In the genomic region with DNA sequence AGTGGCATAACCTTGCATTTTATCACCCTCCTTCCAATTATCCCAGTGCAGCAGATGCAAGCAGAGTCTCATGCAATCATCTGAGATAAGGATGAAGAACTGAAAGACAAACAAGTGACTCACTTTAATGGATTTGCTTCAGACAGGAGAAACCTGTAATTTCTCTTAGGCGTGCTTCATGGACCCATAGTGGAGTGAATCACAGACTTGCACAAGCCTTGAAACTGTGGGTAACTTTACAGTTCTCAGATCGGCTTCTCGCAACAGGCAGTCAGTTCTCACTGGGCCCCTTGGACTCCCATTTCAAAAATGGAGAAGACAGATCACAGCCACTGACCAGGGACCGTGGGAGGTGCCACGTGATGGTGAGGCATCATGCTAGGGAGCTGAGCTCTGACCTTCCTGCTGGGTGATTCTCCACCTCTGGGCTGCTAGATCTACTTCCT, we compare ENCODE assay signal across 1 cellular context.
TF ChIP-seq lines count a peak whose summit lies in the region.

A gene with protein sequence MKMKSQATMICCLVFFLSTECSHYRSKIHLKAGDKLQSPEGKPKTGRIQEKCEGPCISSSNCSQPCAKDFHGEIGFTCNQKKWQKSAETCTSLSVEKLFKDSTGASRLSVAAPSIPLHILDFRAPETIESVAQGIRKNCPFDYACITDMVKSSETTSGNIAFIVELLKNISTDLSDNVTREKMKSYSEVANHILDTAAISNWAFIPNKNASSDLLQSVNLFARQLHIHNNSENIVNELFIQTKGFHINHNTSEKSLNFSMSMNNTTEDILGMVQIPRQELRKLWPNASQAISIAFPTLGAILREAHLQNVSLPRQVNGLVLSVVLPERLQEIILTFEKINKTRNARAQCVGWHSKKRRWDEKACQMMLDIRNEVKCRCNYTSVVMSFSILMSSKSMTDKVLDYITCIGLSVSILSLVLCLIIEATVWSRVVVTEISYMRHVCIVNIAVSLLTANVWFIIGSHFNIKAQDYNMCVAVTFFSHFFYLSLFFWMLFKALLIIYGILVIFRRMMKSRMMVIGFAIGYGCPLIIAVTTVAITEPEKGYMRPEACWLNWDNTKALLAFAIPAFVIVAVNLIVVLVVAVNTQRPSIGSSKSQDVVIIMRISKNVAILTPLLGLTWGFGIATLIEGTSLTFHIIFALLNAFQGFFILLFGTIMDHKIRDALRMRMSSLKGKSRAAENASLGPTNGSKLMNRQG (plus strand): TSS at position 239 of the 446 bp plus-strand sequence. CDS start 8,666 bp downstream, outside the sequence.

TF ChIP-seq in HepG2, 621 proteins besides CTCF, POLR2A, EP300 and RAD21 (continued from another document):
- no peak for TF ChIP-seq KDM5A (IDR thresholded peaks at IDR 0.05; ENCODE audit: borderline replicate concordance, low read length)
- TF ChIP-seq HDAC2 (CRISPR knock-in tag; IDR thresholded peaks at IDR 0.05): no peak
- no peak for TF ChIP-seq ZNF256 (CRISPR knock-in tag; conservative IDR thresholded peaks at IDR 0.05)
- TF ChIP-seq, protein P1, sequence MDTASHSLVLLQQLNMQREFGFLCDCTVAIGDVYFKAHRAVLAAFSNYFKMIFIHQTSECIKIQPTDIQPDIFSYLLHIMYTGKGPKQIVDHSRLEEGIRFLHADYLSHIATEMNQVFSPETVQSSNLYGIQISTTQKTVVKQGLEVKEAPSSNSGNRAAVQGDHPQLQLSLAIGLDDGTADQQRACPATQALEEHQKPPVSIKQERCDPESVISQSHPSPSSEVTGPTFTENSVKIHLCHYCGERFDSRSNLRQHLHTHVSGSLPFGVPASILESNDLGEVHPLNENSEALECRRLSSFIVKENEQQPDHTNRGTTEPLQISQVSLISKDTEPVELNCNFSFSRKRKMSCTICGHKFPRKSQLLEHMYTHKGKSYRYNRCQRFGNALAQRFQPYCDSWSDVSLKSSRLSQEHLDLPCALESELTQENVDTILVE (CRISPR knock-in tag; IDR thresholded peaks at IDR 0.05): no peak
- TF ChIP-seq, protein P2, sequence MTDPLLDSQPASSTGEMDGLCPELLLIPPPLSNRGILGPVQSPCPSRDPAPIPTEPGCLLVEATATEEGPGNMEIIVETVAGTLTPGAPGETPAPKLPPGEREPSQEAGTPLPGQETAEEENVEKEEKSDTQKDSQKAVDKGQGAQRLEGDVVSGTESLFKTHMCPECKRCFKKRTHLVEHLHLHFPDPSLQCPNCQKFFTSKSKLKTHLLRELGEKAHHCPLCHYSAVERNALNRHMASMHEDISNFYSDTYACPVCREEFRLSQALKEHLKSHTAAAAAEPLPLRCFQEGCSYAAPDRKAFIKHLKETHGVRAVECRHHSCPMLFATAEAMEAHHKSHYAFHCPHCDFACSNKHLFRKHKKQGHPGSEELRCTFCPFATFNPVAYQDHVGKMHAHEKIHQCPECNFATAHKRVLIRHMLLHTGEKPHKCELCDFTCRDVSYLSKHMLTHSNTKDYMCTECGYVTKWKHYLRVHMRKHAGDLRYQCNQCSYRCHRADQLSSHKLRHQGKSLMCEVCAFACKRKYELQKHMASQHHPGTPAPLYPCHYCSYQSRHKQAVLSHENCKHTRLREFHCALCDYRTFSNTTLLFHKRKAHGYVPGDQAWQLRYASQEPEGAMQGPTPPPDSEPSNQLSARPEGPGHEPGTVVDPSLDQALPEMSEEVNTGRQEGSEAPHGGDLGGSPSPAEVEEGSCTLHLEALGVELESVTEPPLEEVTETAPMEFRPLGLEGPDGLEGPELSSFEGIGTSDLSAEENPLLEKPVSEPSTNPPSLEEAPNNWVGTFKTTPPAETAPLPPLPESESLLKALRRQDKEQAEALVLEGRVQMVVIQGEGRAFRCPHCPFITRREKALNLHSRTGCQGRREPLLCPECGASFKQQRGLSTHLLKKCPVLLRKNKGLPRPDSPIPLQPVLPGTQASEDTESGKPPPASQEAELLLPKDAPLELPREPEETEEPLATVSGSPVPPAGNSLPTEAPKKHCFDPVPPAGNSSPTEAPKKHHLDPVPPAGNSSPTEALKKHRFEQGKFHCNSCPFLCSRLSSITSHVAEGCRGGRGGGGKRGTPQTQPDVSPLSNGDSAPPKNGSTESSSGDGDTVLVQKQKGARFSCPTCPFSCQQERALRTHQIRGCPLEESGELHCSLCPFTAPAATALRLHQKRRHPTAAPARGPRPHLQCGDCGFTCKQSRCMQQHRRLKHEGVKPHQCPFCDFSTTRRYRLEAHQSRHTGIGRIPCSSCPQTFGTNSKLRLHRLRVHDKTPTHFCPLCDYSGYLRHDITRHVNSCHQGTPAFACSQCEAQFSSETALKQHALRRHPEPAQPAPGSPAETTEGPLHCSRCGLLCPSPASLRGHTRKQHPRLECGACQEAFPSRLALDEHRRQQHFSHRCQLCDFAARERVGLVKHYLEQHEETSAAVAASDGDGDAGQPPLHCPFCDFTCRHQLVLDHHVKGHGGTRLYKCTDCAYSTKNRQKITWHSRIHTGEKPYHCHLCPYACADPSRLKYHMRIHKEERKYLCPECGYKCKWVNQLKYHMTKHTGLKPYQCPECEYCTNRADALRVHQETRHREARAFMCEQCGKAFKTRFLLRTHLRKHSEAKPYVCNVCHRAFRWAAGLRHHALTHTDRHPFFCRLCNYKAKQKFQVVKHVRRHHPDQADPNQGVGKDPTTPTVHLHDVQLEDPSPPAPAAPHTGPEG (CRISPR knock-in tag; IDR thresholded peaks at IDR 0.05): no peak
- TF ChIP-seq, protein P3, sequence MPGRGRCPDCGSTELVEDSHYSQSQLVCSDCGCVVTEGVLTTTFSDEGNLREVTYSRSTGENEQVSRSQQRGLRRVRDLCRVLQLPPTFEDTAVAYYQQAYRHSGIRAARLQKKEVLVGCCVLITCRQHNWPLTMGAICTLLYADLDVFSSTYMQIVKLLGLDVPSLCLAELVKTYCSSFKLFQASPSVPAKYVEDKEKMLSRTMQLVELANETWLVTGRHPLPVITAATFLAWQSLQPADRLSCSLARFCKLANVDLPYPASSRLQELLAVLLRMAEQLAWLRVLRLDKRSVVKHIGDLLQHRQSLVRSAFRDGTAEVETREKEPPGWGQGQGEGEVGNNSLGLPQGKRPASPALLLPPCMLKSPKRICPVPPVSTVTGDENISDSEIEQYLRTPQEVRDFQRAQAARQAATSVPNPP (CRISPR knock-in tag; IDR thresholded peaks at IDR 0.05): no peak
- TF ChIP-seq CREM (IDR thresholded peaks at IDR 0.05): no peak
- TF ChIP-seq CREM (CRISPR knock-in tag; IDR thresholded peaks at IDR 0.05): no peak
- TF ChIP-seq, protein P4, sequence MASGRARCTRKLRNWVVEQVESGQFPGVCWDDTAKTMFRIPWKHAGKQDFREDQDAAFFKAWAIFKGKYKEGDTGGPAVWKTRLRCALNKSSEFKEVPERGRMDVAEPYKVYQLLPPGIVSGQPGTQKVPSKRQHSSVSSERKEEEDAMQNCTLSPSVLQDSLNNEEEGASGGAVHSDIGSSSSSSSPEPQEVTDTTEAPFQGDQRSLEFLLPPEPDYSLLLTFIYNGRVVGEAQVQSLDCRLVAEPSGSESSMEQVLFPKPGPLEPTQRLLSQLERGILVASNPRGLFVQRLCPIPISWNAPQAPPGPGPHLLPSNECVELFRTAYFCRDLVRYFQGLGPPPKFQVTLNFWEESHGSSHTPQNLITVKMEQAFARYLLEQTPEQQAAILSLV (CRISPR knock-in tag; IDR thresholded peaks at IDR 0.05; ENCODE audit: borderline replicate concordance): no peak
- no peak for TF ChIP-seq ZNF564 (CRISPR knock-in tag; IDR thresholded peaks at IDR 0.05)
- TF ChIP-seq ZNF460 (CRISPR knock-in tag; IDR thresholded peaks at IDR 0.05; ENCODE audit: borderline replicate concordance): no peak
- TF ChIP-seq, protein P5, sequence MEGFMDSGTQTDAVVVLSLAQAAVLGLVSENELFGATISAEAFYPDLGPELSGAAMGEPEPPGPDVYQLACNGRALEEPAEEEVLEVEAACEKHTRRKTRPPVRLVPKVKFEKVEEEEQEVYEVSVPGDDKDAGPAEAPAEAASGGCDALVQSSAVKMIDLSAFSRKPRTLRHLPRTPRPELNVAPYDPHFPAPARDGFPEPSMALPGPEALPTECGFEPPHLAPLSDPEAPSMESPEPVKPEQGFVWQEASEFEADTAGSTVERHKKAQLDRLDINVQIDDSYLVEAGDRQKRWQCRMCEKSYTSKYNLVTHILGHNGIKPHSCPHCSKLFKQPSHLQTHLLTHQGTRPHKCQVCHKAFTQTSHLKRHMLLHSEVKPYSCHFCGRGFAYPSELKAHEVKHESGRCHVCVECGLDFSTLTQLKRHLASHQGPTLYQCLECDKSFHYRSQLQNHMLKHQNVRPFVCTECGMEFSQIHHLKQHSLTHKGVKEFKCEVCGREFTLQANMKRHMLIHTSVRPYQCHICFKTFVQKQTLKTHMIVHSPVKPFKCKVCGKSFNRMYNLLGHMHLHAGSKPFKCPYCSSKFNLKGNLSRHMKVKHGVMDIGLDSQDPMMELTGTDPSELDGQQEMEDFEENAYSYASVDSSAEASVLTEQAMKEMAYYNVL (CRISPR knock-in tag; IDR thresholded peaks at IDR 0.05; ENCODE audit: borderline replicate concordance): no peak
- no peak for TF ChIP-seq SP140L (CRISPR knock-in tag; IDR thresholded peaks at IDR 0.05; ENCODE audit: borderline replicate concordance)
- TF ChIP-seq ZNF850 (CRISPR knock-in tag; conservative IDR thresholded peaks at IDR 0.05): no peak
- TF ChIP-seq ZNF589 (CRISPR knock-in tag; conservative IDR thresholded peaks at IDR 0.05): no peak
